In the genomic region with DNA sequence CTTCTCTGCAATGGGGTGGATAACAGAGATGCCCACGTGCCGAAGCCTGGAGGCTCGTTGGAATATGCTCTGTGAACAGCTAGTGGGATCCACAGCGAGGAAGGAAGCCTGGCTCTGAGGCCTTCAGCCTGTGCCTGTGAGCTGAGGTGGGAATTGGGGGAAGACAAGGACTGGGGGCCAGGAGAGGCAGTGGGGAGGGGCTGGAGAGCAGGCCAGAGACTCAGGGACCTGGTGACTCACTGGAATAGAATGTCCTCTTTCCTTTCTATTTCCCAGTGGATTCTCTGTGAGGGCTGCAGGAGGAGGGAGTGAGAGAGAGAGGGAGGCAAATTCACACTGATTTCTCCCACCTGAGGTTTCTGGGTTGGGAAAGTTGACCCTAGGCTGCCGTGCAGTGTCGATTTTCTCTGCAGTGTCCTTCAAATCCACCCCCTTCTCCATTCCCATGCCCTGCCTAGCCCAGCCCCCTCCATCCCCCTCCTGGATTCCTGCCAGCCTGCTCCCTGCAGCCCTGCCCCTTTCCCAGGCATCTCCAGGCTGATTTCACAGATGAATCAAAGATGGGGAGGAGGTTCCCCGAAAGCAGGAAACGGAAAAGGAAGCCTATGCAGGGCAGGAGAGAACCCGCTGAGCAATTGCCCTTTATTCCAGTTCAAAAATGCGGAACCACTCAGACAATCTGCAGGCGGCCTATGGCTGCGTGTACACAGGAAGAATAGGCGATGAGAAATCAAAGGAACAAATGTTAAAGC, we compare ENCODE assay signal across 8 cellular contexts. TPM values are rescaled to one million over a fixed set of nuclear protein-coding genes. Genes with fewer than 3 reads are reported as not detected.
A peak's percentile ranks its signal among the peaks of the same experiment; 100 is the strongest.
DNase-seq lines count a peak whose midpoint lies in the region; ATAC-seq, FAIRE-seq and TF ChIP-seq lines count a peak whose summit lies in the region.

No MANE protein-coding gene starts in this region.

- TF ChIP-seq CTCF in CD14-positive monocyte (IDR thresholded peaks at IDR 0.05) (no peak), foreskin fibroblast (IDR thresholded peaks at IDR 0.05; ENCODE audit: low read depth, low read length) (no peak)

- peak; percentile 65 for FAIRE-seq in TTC549 (lab: Jason Lieb, UNC)

- H3K36me3 ChIP-seq in HUES6 (ENCODE audit: control insufficient read depth, insufficient read depth, low read length) = no peaks in the 10 kb centered on the region

- H3K36me3 Mint-ChIP-seq in CD14-positive monocyte = no peaks in the 10 kb centered on the region

- H3K9me3 Mint-ChIP-seq in CD14-positive monocyte = peaks cover 0 to 2% (median 0%) of the 10 kb centered on the region in 7 donors

- H3K4me1 Mint-ChIP-seq in CD14-positive monocyte = peaks cover 43% of the 10 kb centered on the region

- no peaks in the 10 kb centered on the region for H3K9me3 ChIP-seq in HUES6 (ENCODE audit: control insufficient read depth, insufficient read depth, low read depth, low read length)

- peak overlapping the region; percentile 24; the same call in 1 of the 2 replicates for H3K4me3 ChIP-seq in HUES6 (ENCODE audit: low read depth, low read length)
- peak overlapping the region in 1 of 2 donors; percentile 19 for H3K4me3 ChIP-seq in foreskin fibroblast (ENCODE audit: low read depth in 1 of 2, low read length in 2 of 2)

- peak overlapping the region; percentile 69; the same call in 1 of the 2 replicates for H3K27ac ChIP-seq in HUES6 (ENCODE audit: low read depth, low read length)

- H3K27me3 ChIP-seq in HUES6 (ENCODE audit: control insufficient read depth, insufficient read depth, low read length) = no peaks in the 10 kb centered on the region

- intact Hi-C loops in CD14-positive monocyte (cut with micrococcal nuclease) = no loop called here

- ATAC-seq in left lobe of liver = no peak
- no peak for ATAC-seq in GM19467 (IDR thresholded peaks at IDR 0.05; ENCODE audit: unreplicated experiment)

- H3K9ac ChIP-seq in HUES6 (ENCODE audit: low read length) = peak overlapping the region; percentile 50

- peak overlapping the region in 1 of 2 donors; percentile 33 for H3K4me3 Mint-ChIP-seq in CD14-positive monocyte

- DNase-seq in CD14-positive monocyte (ENCODE audit: low spot score) (peak; percentile 48), foreskin fibroblast (peak; percentile 92 to 95), non-pigmented ciliary epithelial cell (ENCODE audit: low read depth) (peak; percentile 64), left lobe of liver (ENCODE audit: low spot score) (no peak), NCI-H1436 treated with DMSO at 0.1 percent for 48 hours (lab: John Stamatoyannopoulos, UW) (no peak)

- peaks cover 0 to 9% (median 8%) of the 10 kb centered on the region in 3 donors for H3K27me3 Mint-ChIP-seq in CD14-positive monocyte (ENCODE audit: low read depth in 3 of 3)

- H3K27ac Mint-ChIP-seq in CD14-positive monocyte = peak overlapping the region in 2 of 7 donors; percentile 9 to 52

- peaks cover 55% of the 10 kb centered on the region for H3K4me1 ChIP-seq in HUES6 (ENCODE audit: control insufficient read depth, insufficient read depth, low read length)

RNA-seq across cellular contexts. Expression of gene SPAAR, which starts 1.4 kb away (rescaled TPM):
- not detected for polyA plus RNA-seq in CD14-positive monocyte
- total RNA-seq in left lobe of liver = 1.1 TPM

RNA-seq across cellular contexts. Expression of gene HRCT1, which starts 1.9 kb away (rescaled TPM):
- polyA plus RNA-seq in CD14-positive monocyte = not detected
- 0.96 TPM for total RNA-seq in left lobe of liver

RNA-seq across cellular contexts. Expression of gene OR13J1, which starts 37.7 kb away (rescaled TPM):
- polyA plus RNA-seq in CD14-positive monocyte = not detected
- not detected for total RNA-seq in left lobe of liver

RNA-seq across cellular contexts. Expression of gene OR2S2, which starts 50.0 kb away (rescaled TPM):
- not detected for polyA plus RNA-seq in CD14-positive monocyte
- not detected for total RNA-seq in left lobe of liver

Comparison
In these comparisons a context has a peak if more than half of its experiments do, and no peak if none do; other contexts are left out.
1. DNase-seq: peak in CD14-positive monocyte (single experiment), foreskin fibroblast (2 of 2) and non-pigmented ciliary epithelial cell (single experiment); none in left lobe of liver (single experiment) and NCI-H1436 treated with DMSO at 0.1 percent for 48 hours (single experiment).